25 cellular contexts compared by ENCODE assay signal in the genomic region with DNA sequence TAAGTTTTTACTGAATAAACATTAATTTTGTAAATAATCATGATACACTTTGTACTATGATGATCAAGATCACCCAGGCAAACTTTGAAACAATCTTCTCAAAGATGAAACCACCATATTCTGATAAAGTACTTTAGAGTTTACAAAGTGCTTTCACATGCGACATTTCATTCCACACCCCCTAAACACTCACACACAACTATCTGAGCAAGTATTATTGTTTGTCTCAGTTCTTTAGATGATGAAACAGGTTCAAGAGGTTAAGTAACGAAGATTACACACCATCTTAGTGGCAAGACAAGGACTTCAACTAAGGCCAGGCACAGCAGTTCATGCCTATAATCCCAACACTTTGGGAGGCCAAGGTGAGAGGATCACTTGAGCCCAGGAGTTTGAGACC. TPM values are rescaled to one million over a fixed set of nuclear protein-coding genes. Genes with fewer than 3 reads are reported as not detected.
A peak's percentile ranks its signal among the peaks of the same experiment; 100 is the strongest.
DNase-seq lines count a peak whose midpoint lies in the region; ATAC-seq lines count a peak whose summit lies in the region.
"Had no signal": no experiment of that assay in that cellular context is flagged by ENCODE, and none has a peak within 500 bp of the region (broad histone marks: within the 10 kb centered on the region; RNA-seq: fewer than 3 reads in every experiment).

No MANE protein-coding gene starts in this region.

- in situ Hi-C loops in GM23248 (cut with MboI) = no loop called here

- peaks cover 7% of the 10 kb centered on the region; the same call in 1 of the 2 replicates for H3F3A ChIP-seq in GM23248 (ENCODE audit: insufficient read depth)

- peaks cover 12% of the 10 kb centered on the region for H3K4me1 ChIP-seq in GM23248 (ENCODE audit: insufficient read depth)
- H3K4me1 ChIP-seq: SJSA1 had no signal

- peaks cover 20% of the 10 kb centered on the region for H3K36me3 Mint-ChIP-seq in activated naive CD4-positive, alpha-beta T cell treated with anti-CD3 and anti-CD28 coated beads for 36 hours (ENCODE audit: low read depth)
- peaks cover 51% of the 10 kb centered on the region for H3K36me3 Mint-ChIP-seq in activated T-helper 2 cell treated with anti-CD3 and anti-CD28 coated beads, Interferon-gamma antibody, Interleukin-2, Interleukin-4, amounts not matched to agents 10 μg/mL and 5 μg/mL and 100 μg/mL, durations not matched to agents 14 hours and 24 hours and 36 hours (ENCODE audit: low read depth)

- no peak for ATAC-seq in HG02798 (IDR thresholded peaks at IDR 0.05; ENCODE audit: poor library complexity, unreplicated experiment)
- ATAC-seq: CD8-positive, alpha-beta T cell; GM12878; Panc1 had no signal

- no peak overlapping the region for H3K4me3 ChIP-seq in GM23248
- H3K4me3 ChIP-seq: BLaER1 treated with 17β-estradiol and CSF1 and Interleukin-3, amounts not matched to agents 10 nM and 100 nM; GM12878; SJSA1 had no signal

- H2AFZ ChIP-seq in GM23248 = no peak overlapping the region

- H3K79me2 ChIP-seq in GM23248 (ENCODE audit: insufficient read depth) = peaks cover 100% of the 10 kb centered on the region

- H3K36me3 ChIP-seq in GM23248 (ENCODE audit: low read depth) = no peaks in the 10 kb centered on the region; the same call in 1 of the 2 replicates
- H3K36me3 ChIP-seq: SJSA1 had no signal

- WGBS in GM23248 (ENCODE audit: low coverage in 1 of 2, low lambda C conversion rate in 2 of 2, missing lambda C conversion rate in 2 of 2), 2 experiments = 99 to 100% methylated on average over 2 of the region's 2 CpGs

- CTCF ChIA-PET in activated naive CD4-positive, alpha-beta T cell treated with anti-CD3 and anti-CD28 coated beads for 36 hours (lab: Charles Lee) = interaction anchor here (0.6 kb wide), 2 partner anchors 25 to 38 kb away, joined by 3 to 5 read pairs; no protein-coding TSS in a partner anchor

- peak overlapping the region; percentile 35 for H3K27ac Mint-ChIP-seq in activated naive CD4-positive, alpha-beta T cell treated with anti-CD3 and anti-CD28 coated beads for 36 hours
- H3K27ac Mint-ChIP-seq in activated T-helper 2 cell treated with anti-CD3 and anti-CD28 coated beads, Interferon-gamma antibody, Interleukin-2, Interleukin-4, amounts not matched to agents 10 μg/mL and 5 μg/mL and 100 μg/mL, durations not matched to agents 14 hours and 24 hours and 36 hours = peak overlapping the region; percentile 21
- H3K27ac Mint-ChIP-seq: HFFc6 had no signal

- H3K27ac ChIP-seq in GM23248 = no peak overlapping the region
- H3K27ac ChIP-seq: BLaER1 treated with 17β-estradiol and CSF1 and Interleukin-3, amounts not matched to agents 10 nM and 100 nM; HL-60; SJSA1 had no signal

- no peak overlapping the region for H3K4me3 Mint-ChIP-seq in activated naive CD4-positive, alpha-beta T cell treated with anti-CD3 and anti-CD28 coated beads for 36 hours
- no peak overlapping the region for H3K4me3 Mint-ChIP-seq in activated T-helper 2 cell treated with anti-CD3 and anti-CD28 coated beads, Interferon-gamma antibody, Interleukin-2, Interleukin-4, amounts not matched to agents 10 μg/mL and 5 μg/mL and 100 μg/mL, durations not matched to agents 14 hours and 24 hours and 36 hours (ENCODE audit: low read depth)
- H3K4me3 Mint-ChIP-seq: CD8-positive, alpha-beta T cell; H9; HFFc6 had no signal

- peaks cover 53% of the 10 kb centered on the region for H3K4me1 Mint-ChIP-seq in activated naive CD4-positive, alpha-beta T cell treated with anti-CD3 and anti-CD28 coated beads for 36 hours (ENCODE audit: low read depth)
- peaks cover 33% of the 10 kb centered on the region for H3K4me1 Mint-ChIP-seq in activated T-helper 2 cell treated with anti-CD3 and anti-CD28 coated beads, Interferon-gamma antibody, Interleukin-2, Interleukin-4, amounts not matched to agents 10 μg/mL and 5 μg/mL and 100 μg/mL, durations not matched to agents 14 hours and 24 hours and 36 hours (ENCODE audit: low read depth)

- intact Hi-C loops in activated naive CD4-positive, alpha-beta T cell treated with anti-CD3 and anti-CD28 coated beads for 36 hours (cut with micrococcal nuclease) = loop anchor here (2.0 kb wide), 1 partner anchor 37 kb away; the partner anchor contains the start of gene ZNF148
- intact Hi-C loops in activated T-helper 2 cell treated with anti-CD3 and anti-CD28 coated beads, Interferon-gamma antibody, Interleukin-2, Interleukin-4, amounts not matched to agents 10 μg/mL and 5 μg/mL and 100 μg/mL, durations not matched to agents 14 hours and 24 hours and 36 hours (cut with micrococcal nuclease) = loop anchor here (5.0 kb wide), 1 partner anchor 40 kb away; the partner anchor contains the start of gene ZNF148

- no peak overlapping the region for H3K9ac ChIP-seq in GM23248
- H3K9ac ChIP-seq: BLaER1 treated with 17β-estradiol and CSF1 and Interleukin-3, amounts not matched to agents 10 nM and 100 nM had no signal

- no peaks in the 10 kb centered on the region for H3K27me3 ChIP-seq in GM23248 (replicated peaks; ENCODE audit: insufficient read depth)
- H3K27me3 ChIP-seq: BLaER1 treated with 17β-estradiol and CSF1 and Interleukin-3, amounts not matched to agents 10 nM and 100 nM; SJSA1 had no signal

- peaks cover 23% of the 10 kb centered on the region for H4K20me1 ChIP-seq in GM23248 (ENCODE audit: insufficient read depth)

- H3K9me2 ChIP-seq in GM23248 (ENCODE audit: insufficient read depth) = no peaks in the 10 kb centered on the region

- peaks cover 13% of the 10 kb centered on the region for H3K9me3 Mint-ChIP-seq in activated naive CD4-positive, alpha-beta T cell treated with anti-CD3 and anti-CD28 coated beads for 36 hours
- peaks cover 18% of the 10 kb centered on the region for H3K9me3 Mint-ChIP-seq in activated T-helper 2 cell treated with anti-CD3 and anti-CD28 coated beads, Interferon-gamma antibody, Interleukin-2, Interleukin-4, amounts not matched to agents 10 μg/mL and 5 μg/mL and 100 μg/mL, durations not matched to agents 14 hours and 24 hours and 36 hours

- no peaks in the 10 kb centered on the region for H3K27me3 Mint-ChIP-seq in activated naive CD4-positive, alpha-beta T cell treated with anti-CD3 and anti-CD28 coated beads for 36 hours (ENCODE audit: low read depth)
- no peaks in the 10 kb centered on the region for H3K27me3 Mint-ChIP-seq in activated T-helper 2 cell treated with anti-CD3 and anti-CD28 coated beads, Interferon-gamma antibody, Interleukin-2, Interleukin-4, amounts not matched to agents 10 μg/mL and 5 μg/mL and 100 μg/mL, durations not matched to agents 14 hours and 24 hours and 36 hours (ENCODE audit: low read depth)

- DNase-seq in SIG-M5 treated with dmso at 0.1 percent for 504 hours (lab: John Stamatoyannopoulos, UW; ENCODE audit: unreplicated experiment) (peak; percentile 30), SIG-M5 (lab: John Stamatoyannopoulos, UW) (no peak), GM23248 (no peak)
- no peak for DNase-seq in activated naive CD4-positive, alpha-beta T cell treated with anti-CD3 and anti-CD28 coated beads for 36 hours
- DNase-seq in activated naive CD4-positive, alpha-beta T cell treated with Interleukin-2 at 50 U/mL for 16 hours = no peak
- no peak for DNase-seq in activated T-helper 2 cell treated with anti-CD3 and anti-CD28 coated beads, Interferon-gamma antibody, Interleukin-2, Interleukin-4, amounts not matched to agents 10 μg/mL and 5 μg/mL and 100 μg/mL, durations not matched to agents 14 hours and 24 hours and 36 hours (ENCODE audit: low spot score)
- DNase-seq: 8988T; CD8-positive, alpha-beta T cell; DND-41; H9; HFFc6; KG1; MV-4-11; NCI-H1417; NCI-H1694 treated with DMSO at 0.1 percent for 48 hours; NCI-H2081 treated with DMSO at 0.1 percent for 48 hours; NCI-H2171 treated with DMSO at 0.1 percent for 48 hours; NCI-H524 treated with DMSO at 0.1 percent for 48 hours; NCI-H82 had no signal

- H3K4me2 ChIP-seq in GM23248 (ENCODE audit: unreplicated experiment) = no peak overlapping the region
- H3K4me2 ChIP-seq: BLaER1 treated with 17β-estradiol and CSF1 and Interleukin-3, amounts not matched to agents 10 nM and 100 nM had no signal

- no peaks in the 10 kb centered on the region for H3K9me3 ChIP-seq in GM23248 (ENCODE audit: low read depth)
- H3K9me3 ChIP-seq: SJSA1 had no signal

RNA-seq across cellular contexts. Expression of gene ZNF148, which starts 37.6 kb away (rescaled TPM):
- 10 to 100 TPM; 20.3 to 22.2 TPM for total RNA-seq in activated naive CD4-positive, alpha-beta T cell treated with anti-CD3 and anti-CD28 coated beads for 36 hours
- 33.2 and 37.0 TPM in 2 replicates for total RNA-seq in activated T-helper 2 cell treated with anti-CD3 and anti-CD28 coated beads, Interferon-gamma antibody, Interleukin-2, Interleukin-4, amounts not matched to agents 10 μg/mL and 5 μg/mL and 100 μg/mL, durations not matched to agents 14 hours and 24 hours and 36 hours
- total RNA-seq in GM23248 (2014; rRNA removed; shearing (Covaris generic)) = 23.1 and 33.1 TPM in 2 replicates
- polyA plus RNA-seq in GM23248 (2016; fragmentation: Nextera tagmentation; extraction: Ambion mirVana) = 46.8 and 50.3 TPM in 2 replicates
